Comparison of ENCODE assay signal across 8 cellular contexts in genomic region chr1:227563319-227564201, GRCh38. TPM values are rescaled to one million over a fixed set of nuclear protein-coding genes. Genes with fewer than 3 reads are reported as not detected.
DNase-seq lines count a peak whose midpoint lies in the region; ATAC-seq lines count a peak whose summit lies in the region.

ZNF678 (plus strand) TSS chr1:227563556; CDS start chr1:227650992, 87,436 bp downstream.

- no peaks in the 10 kb centered on the region for H3K27me3 ChIP-seq in BLaER1

- H4K20me1 ChIP-seq in BLaER1: peaks cover 2% of the 10 kb centered on the region; the same call in 1 of the 2 replicates

- DNase-seq in NCI-H526 (lab: John Stamatoyannopoulos, UW) (peak; percentile 89 to 92), cortex of kidney (lab: John Stamatoyannopoulos, UW) (peak; percentile 47), left colon (peak; percentile 94 to 95)
- peak; percentile 94 for DNase-seq in activated CD4-positive, alpha-beta T cell treated with anti-CD3 and anti-CD28 coated beads, Interleukin-2, amount 10 ng/mL, durations not matched to agents 24 days and 14 days
- DNase-seq in stimulated activated CD4-positive, alpha-beta T cell treated with anti-CD3 and anti-CD28 coated beads, Interleukin-1b, Interleukin-23, amount 100 ng/mL, for 4 hours (ENCODE audit: low read depth in 2 of 2): peak; percentile 75 to 79

- peak within 1 kb of the TSS; percentile 79 for H3K4me2 ChIP-seq in BLaER1

- peaks cover 30% of the 10 kb centered on the region for H3K36me3 ChIP-seq in BLaER1

- peaks cover 15% of the 10 kb centered on the region for H3K36me3 Mint-ChIP-seq in activated CD4-positive, alpha-beta T cell treated with anti-CD3 and anti-CD28 coated beads, Interleukin-2, amount 10 ng/mL, durations not matched to agents 24 days and 14 days (ENCODE audit: low read depth)

- peak within 1 kb of the TSS; percentile 85 for H3K4me3 ChIP-seq in BLaER1

- H3K27me3 Mint-ChIP-seq in activated CD4-positive, alpha-beta T cell treated with anti-CD3 and anti-CD28 coated beads, Interleukin-2, amount 10 ng/mL, durations not matched to agents 24 days and 14 days: peaks cover 23% of the 10 kb centered on the region

- peak within 1 kb of the TSS; percentile 95 for H3K4me3 Mint-ChIP-seq in activated CD4-positive, alpha-beta T cell treated with anti-CD3 and anti-CD28 coated beads, Interleukin-2, amount 10 ng/mL, durations not matched to agents 24 days and 14 days

- ATAC-seq in GM19328 (IDR thresholded peaks at IDR 0.05; ENCODE audit: unreplicated experiment) (peak; percentile 97), HG03469 (IDR thresholded peaks at IDR 0.05; ENCODE audit: unreplicated experiment) (peak; percentile 85), left colon (peak; percentile 98)

- H3K9ac ChIP-seq in BLaER1: peak within 1 kb of the TSS; percentile 88

- peak within 1 kb of the TSS; percentile 90 for H3K27ac Mint-ChIP-seq in activated CD4-positive, alpha-beta T cell treated with anti-CD3 and anti-CD28 coated beads, Interleukin-2, amount 10 ng/mL, durations not matched to agents 24 days and 14 days

- peaks cover 6% of the 10 kb centered on the region for H3K9me3 Mint-ChIP-seq in activated CD4-positive, alpha-beta T cell treated with anti-CD3 and anti-CD28 coated beads, Interleukin-2, amount 10 ng/mL, durations not matched to agents 24 days and 14 days

- peaks cover 20% of the 10 kb centered on the region for H3K4me1 ChIP-seq in BLaER1

- intact Hi-C loops in activated CD4-positive, alpha-beta T cell treated with anti-CD3 and anti-CD28 coated beads, Interleukin-2, amount 10 ng/mL, durations not matched to agents 24 days and 14 days (cut with micrococcal nuclease): loop anchor here (1.0 kb wide), 2 partner anchors 21 to 165 kb away; no protein-coding TSS in a partner anchor
- intact Hi-C loops in left colon (cut with DNase I, micrococcal nuclease): no loop called here

- H3K27ac ChIP-seq in BLaER1: peak within 1 kb of the TSS; percentile 94

- H3K9me3 ChIP-seq in BLaER1: peaks cover 67% of the 10 kb centered on the region

- peaks cover 14% of the 10 kb centered on the region for H3K4me1 Mint-ChIP-seq in activated CD4-positive, alpha-beta T cell treated with anti-CD3 and anti-CD28 coated beads, Interleukin-2, amount 10 ng/mL, durations not matched to agents 24 days and 14 days

RNA-seq across cellular contexts. Expression of gene ZNF678, which starts in this region (rescaled TPM):
- 4.7 and 6.0 TPM in 2 replicates for total RNA-seq in activated CD4-positive, alpha-beta T cell treated with anti-CD3 and anti-CD28 coated beads, Interleukin-2, amount 10 ng/mL, durations not matched to agents 24 days and 14 days
- total RNA-seq in left colon: 1 to 10 TPM; 6.7 to 9.2 TPM

Comparison
In these comparisons a context has a peak if more than half of its experiments do, and no peak if none do; other contexts are left out.
1. Peak in every context shown above with its lines: DNase-seq, ATAC-seq, H3K4me3 ChIP-seq and H3K27ac ChIP-seq.